ENCODE assay signal across 1 cellular context in genomic region chr7:66075590-66076458, GRCh38.
A peak's percentile ranks its signal among the peaks of the same experiment; 100 is the strongest.
TF ChIP-seq lines count a peak whose summit lies in the region.

Gene ASL (plus strand): TSS chr7:66075819. CDS start chr7:66076082, 263 bp downstream.

TF ChIP-seq in HepG2, 621 proteins besides CTCF, POLR2A, EP300 and RAD21 (continued from another document and continues in another):
- TF ChIP-seq CBFB (CRISPR knock-in tag; IDR thresholded peaks at IDR 0.05) (no peak), MAFK (conservative IDR thresholded peaks at IDR 0.05 in 1 of 2, IDR thresholded peaks at IDR 0.05 in 1 of 2; ENCODE audit: low read length in 2 of 2) (no peak), ZNF713 (CRISPR knock-in tag; IDR thresholded peaks at IDR 0.05) (no peak), FOXO1 (CRISPR knock-in tag; IDR thresholded peaks at IDR 0.05) (no peak), SMARCE1 (IDR thresholded peaks at IDR 0.05; ENCODE audit: borderline replicate concordance) (no peak), ZNF841 (CRISPR knock-in tag; IDR thresholded peaks at IDR 0.05; ENCODE audit: borderline replicate concordance) (no peak), NFIC (IDR thresholded peaks at IDR 0.05; ENCODE audit: low read length) (no peak), GABPB1 (CRISPR knock-in tag; IDR thresholded peaks at IDR 0.05) (peak; percentile 82), NFE2L1 (CRISPR knock-in tag; IDR thresholded peaks at IDR 0.05; ENCODE audit: borderline replicate concordance) (no peak), ZNF296 (CRISPR knock-in tag; conservative IDR thresholded peaks at IDR 0.05) (peak; percentile 78; the same call in 1 of the 2 replicates), STAG1 (CRISPR knock-in tag; IDR thresholded peaks at IDR 0.05) (peak; percentile 30), ZNF274 (CRISPR knock-in tag; IDR thresholded peaks at IDR 0.05) (0 out of 2 replicates have a peak, but pooled peaks have one; percentile 48), ZNF704 (CRISPR knock-in tag; IDR thresholded peaks at IDR 0.05; ENCODE audit: borderline replicate concordance) (0 out of 2 replicates have a peak, but pooled peaks have one; percentile 95), SIN3A (IDR thresholded peaks at IDR 0.05; ENCODE audit: borderline replicate concordance, low read depth, low read length) (peak; percentile 66; the same call in 1 of the 2 replicates), NFATC3 (CRISPR knock-in tag; IDR thresholded peaks at IDR 0.05) (no peak), ZNF460 (CRISPR knock-in tag; IDR thresholded peaks at IDR 0.05; ENCODE audit: borderline replicate concordance) (no peak), TMF1 (CRISPR knock-in tag; IDR thresholded peaks at IDR 0.05; ENCODE audit: low read depth) (peak; percentile 65; the same call in 1 of the 2 replicates), ZMYM2 (CRISPR knock-in tag; IDR thresholded peaks at IDR 0.05) (0 out of 2 replicates have a peak, but pooled peaks have one; percentile 29), CREB1 (IDR thresholded peaks at IDR 0.05) (peak; percentile 68), CREB1 (CRISPR knock-in tag; IDR thresholded peaks at IDR 0.05) (peak; percentile 54; the same call in 1 of the 2 replicates), ATF4 (CRISPR knock-in tag; IDR thresholded peaks at IDR 0.05) (peak in 1 of 2 experiments; percentile 28; a peak in 1 of 4 replicates), ISL2 (CRISPR knock-in tag; IDR thresholded peaks at IDR 0.05) (peak; percentile 64), SUZ12 (IDR thresholded peaks at IDR 0.05; ENCODE audit: low read depth, low read length) (no peak), HHEX (CRISPR knock-in tag; IDR thresholded peaks at IDR 0.05) (no peak), CHCHD3 (CRISPR knock-in tag; IDR thresholded peaks at IDR 0.05) (no peak), TAF15 (IDR thresholded peaks at IDR 0.05; ENCODE audit: low read depth, low read length, poor library complexity, severe bottlenecking) (no peak), ATAD3A (CRISPR knock-in tag; IDR thresholded peaks at IDR 0.05) (no peak), ZNF512 (CRISPR knock-in tag; IDR thresholded peaks at IDR 0.05) (no peak), ZNF557 (CRISPR knock-in tag; IDR thresholded peaks at IDR 0.05) (no peak), ZKSCAN5 (CRISPR knock-in tag; IDR thresholded peaks at IDR 0.05) (peak; percentile 79), SRSF9 (IDR thresholded peaks at IDR 0.05; ENCODE audit: borderline replicate concordance, insufficient read depth, low read depth, low read length, poor library complexity, severe bottlenecking) (no peak), ERF (CRISPR knock-in tag; IDR thresholded peaks at IDR 0.05) (no peak; the same call in 1 of the 2 replicates), HNF4A (CRISPR knock-in tag; IDR thresholded peaks at IDR 0.05) (no peak), ZSCAN25 (CRISPR knock-in tag; IDR thresholded peaks at IDR 0.05) (peak; percentile 60; the same call in 1 of the 2 replicates), ZBTB44 (CRISPR knock-in tag; IDR thresholded peaks at IDR 0.05) (no peak), GTF3A (CRISPR knock-in tag; conservative IDR thresholded peaks at IDR 0.05) (no peak), ZNF121 (CRISPR knock-in tag; IDR thresholded peaks at IDR 0.05) (0 out of 2 replicates have a peak, but pooled peaks have one; percentile 29), ZNF800 (CRISPR knock-in tag; IDR thresholded peaks at IDR 0.05) (peak; percentile 96), ZFP36L1 (CRISPR knock-in tag; IDR thresholded peaks at IDR 0.05) (peak; percentile 82), ZBTB42 (CRISPR knock-in tag; IDR thresholded peaks at IDR 0.05) (0 out of 2 replicates have a peak, but pooled peaks have one; percentile 51), ONECUT2 (CRISPR knock-in tag; IDR thresholded peaks at IDR 0.05) (no peak), ZNF605 (CRISPR knock-in tag; IDR thresholded peaks at IDR 0.05) (peak; percentile 44; the same call in 1 of the 2 replicates), RNF2 (conservative IDR thresholded peaks at IDR 0.05; ENCODE audit: low read depth) (no peak; the same call in 1 of the 2 replicates), ZNF766 (CRISPR knock-in tag; IDR thresholded peaks at IDR 0.05; ENCODE audit: borderline replicate concordance) (peak; percentile 61; the same call in 1 of the 2 replicates), KDM4B (CRISPR knock-in tag; IDR thresholded peaks at IDR 0.05) (no peak), THAP7 (CRISPR knock-in tag; IDR thresholded peaks at IDR 0.05) (peak; percentile 87; the same call in 1 of the 2 replicates), ZNF746 (CRISPR knock-in tag; IDR thresholded peaks at IDR 0.05) (peak; percentile 73; the same call in 1 of the 2 replicates), ZNF329 (CRISPR knock-in tag; IDR thresholded peaks at IDR 0.05; ENCODE audit: low read depth) (0 out of 2 replicates have a peak, but pooled peaks have one; percentile 37), ZNF770 (CRISPR knock-in tag; IDR thresholded peaks at IDR 0.05) (peak; percentile 95), XBP1 (CRISPR knock-in tag; IDR thresholded peaks at IDR 0.05) (no peak), HOXA5 (CRISPR knock-in tag; IDR thresholded peaks at IDR 0.05) (peak; percentile 71), ZNF510 (CRISPR knock-in tag; IDR thresholded peaks at IDR 0.05; ENCODE audit: low read depth) (no peak), BCL6 (CRISPR knock-in tag; IDR thresholded peaks at IDR 0.05) (no peak), ZNF224 (CRISPR knock-in tag; IDR thresholded peaks at IDR 0.05) (0 out of 2 replicates have a peak, but pooled peaks have one; percentile 61), ZBTB33 (CRISPR knock-in tag; IDR thresholded peaks at IDR 0.05) (no peak), MIER2 (CRISPR knock-in tag; IDR thresholded peaks at IDR 0.05) (no peak), PRMT3 (CRISPR knock-in tag; IDR thresholded peaks at IDR 0.05; ENCODE audit: borderline replicate concordance, low read depth) (no peak), GATAD1 (CRISPR knock-in tag; IDR thresholded peaks at IDR 0.05) (peak; percentile 50; the same call in 1 of the 2 replicates), PREB (CRISPR knock-in tag; IDR thresholded peaks at IDR 0.05) (no peak), DMAP1 (CRISPR knock-in tag; IDR thresholded peaks at IDR 0.05) (peak; percentile 27; the same call in 1 of the 2 replicates), ZNF496 (CRISPR knock-in tag; IDR thresholded peaks at IDR 0.05; ENCODE audit: insufficient replicate concordance) (no peak)
